In the genomic region with DNA sequence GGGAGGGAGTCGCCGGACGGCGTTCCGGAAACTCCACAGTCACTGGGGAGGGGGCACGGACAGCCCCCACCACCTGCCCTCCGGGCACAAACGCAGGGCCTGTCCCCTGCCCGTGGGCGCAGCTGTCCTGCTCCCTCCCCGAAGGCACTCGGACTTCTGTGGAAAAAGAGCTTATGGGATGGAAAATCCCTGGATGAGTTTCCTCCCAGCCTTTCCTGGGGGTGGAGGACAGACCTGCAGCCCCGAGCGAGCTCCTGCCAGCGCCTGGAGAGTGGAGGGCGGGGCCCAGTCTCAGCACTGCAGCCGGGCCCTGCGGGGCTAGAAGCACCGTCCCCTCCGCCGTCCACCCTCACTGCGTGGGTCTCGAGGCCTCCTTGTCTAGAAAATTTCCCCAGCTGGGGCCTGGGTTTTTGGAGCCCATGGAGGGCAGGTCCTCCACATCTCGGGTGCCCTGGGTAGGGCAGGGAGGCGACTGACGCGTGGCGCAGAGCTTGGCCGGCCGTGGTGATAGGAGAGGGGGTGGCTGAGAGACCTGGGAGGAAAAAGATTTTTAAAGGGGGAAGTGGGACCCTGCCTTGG, we compare ENCODE assay signal across 8 cellular contexts. TPM values are rescaled to one million over a fixed set of nuclear protein-coding genes. Genes with fewer than 3 reads are reported as not detected.
DNase-seq lines count a peak whose midpoint lies in the region; ATAC-seq and TF ChIP-seq lines count a peak whose summit lies in the region.

No MANE protein-coding gene starts in this region.

- H3K9me3 ChIP-seq in BLaER1 treated with 17β-estradiol and CSF1 and Interleukin-3, amounts not matched to agents 10 nM and 100 nM (replicated peaks in 1 of 11): no peaks in the 10 kb centered on the region

- H3K36me3 ChIP-seq in BLaER1 treated with 17β-estradiol and CSF1 and Interleukin-3, amounts not matched to agents 10 nM and 100 nM: no peaks in the 10 kb centered on the region

- no peak overlapping the region for H3K27ac ChIP-seq in BLaER1 treated with 17β-estradiol and CSF1 and Interleukin-3, amounts not matched to agents 10 nM and 100 nM
- H3K27ac ChIP-seq in RWPE1: peak overlapping the region; percentile 69

- POLR2A ChIA-PET in RWPE1 (lab: Yijun Ruan, JAX; ENCODE audit: low non-redundant PET): no interaction called here

- no peak for DNase-seq in RWPE1 (ENCODE audit: low spot score)
- DNase-seq in Right ventricle myocardium inferior (ENCODE audit: missing footprints): peak; percentile 79
- no peak for DNase-seq in omental fat pad (ENCODE audit: low spot score)
- no peak for DNase-seq in stimulated activated CD4-positive, alpha-beta T cell treated with anti-CD3 and anti-CD28 coated beads, Interleukin-4, amount 100 ng/mL, for 24 hours
- no peak for DNase-seq in putamen (ENCODE audit: low spot score)
- no peak for DNase-seq in NCI-H446 treated with DMSO at 0.1 percent for 48 hours (lab: John Stamatoyannopoulos, UW)

- TF ChIP-seq CTCF in RWPE1 (conservative IDR thresholded peaks at IDR 0.05; ENCODE audit: low read depth) (no peak), omental fat pad (IDR thresholded peaks at IDR 0.05) (no peak)

- peak overlapping the region in 8 of 10 experiments; percentile 55 to 71 (median 59); a peak in 12 of 20 replicates for H3K4me3 ChIP-seq in BLaER1 treated with 17β-estradiol and CSF1 and Interleukin-3, amounts not matched to agents 10 nM and 100 nM

- ATAC-seq in Right ventricle myocardium inferior (peak; percentile 10), omental fat pad (ENCODE audit: low FRiP score) (peak; percentile 23), GM18502 (IDR thresholded peaks at IDR 0.05; ENCODE audit: poor library complexity, unreplicated experiment) (no peak)

- H3K4me1 ChIP-seq in BLaER1 treated with 17β-estradiol and CSF1 and Interleukin-3, amounts not matched to agents 10 nM and 100 nM: peaks cover 34 to 67% (median 56%) of the 10 kb centered on the region in 10 experiments

- peak overlapping the region in 4 of 11 experiments; percentile 38 to 72 (median 68); a peak in 4 of 22 replicates for H3K9ac ChIP-seq in BLaER1 treated with 17β-estradiol and CSF1 and Interleukin-3, amounts not matched to agents 10 nM and 100 nM

- peaks cover 0 to 29% (median 5%) of the 10 kb centered on the region in 11 experiments; a peak in 10 of 22 replicates for H4K20me1 ChIP-seq in BLaER1 treated with 17β-estradiol and CSF1 and Interleukin-3, amounts not matched to agents 10 nM and 100 nM

- H3K4me2 ChIP-seq in BLaER1 treated with 17β-estradiol and CSF1 and Interleukin-3, amounts not matched to agents 10 nM and 100 nM: peak overlapping the region; percentile 88 to 100 (median 97)

- peaks cover 55 to 82% (median 68%) of the 10 kb centered on the region in 11 experiments for H3K27me3 ChIP-seq in BLaER1 treated with 17β-estradiol and CSF1 and Interleukin-3, amounts not matched to agents 10 nM and 100 nM

- intact Hi-C loops in Right ventricle myocardium inferior (cut with DNase I): loop anchor here (2.0 to 10.0 kb wide), 4 partner anchors 122 to 310 kb away; a partner anchor contains a TSS

- CTCF ChIA-PET in RWPE1 (lab: Yijun Ruan, JAX): no interaction called here

RNA-seq across cellular contexts. Expression of a gene that starts 6.5 kb away (rescaled TPM):
- total RNA-seq in Right ventricle myocardium inferior: 228 TPM
- total RNA-seq in omental fat pad: 1,000 to 10,000 TPM in 1 of 4 donors, 100 to 1,000 TPM in 3; 410 to 1,024 (median 521) TPM
